ENCODE assay signal across 14 cellular contexts in the genomic region with DNA sequence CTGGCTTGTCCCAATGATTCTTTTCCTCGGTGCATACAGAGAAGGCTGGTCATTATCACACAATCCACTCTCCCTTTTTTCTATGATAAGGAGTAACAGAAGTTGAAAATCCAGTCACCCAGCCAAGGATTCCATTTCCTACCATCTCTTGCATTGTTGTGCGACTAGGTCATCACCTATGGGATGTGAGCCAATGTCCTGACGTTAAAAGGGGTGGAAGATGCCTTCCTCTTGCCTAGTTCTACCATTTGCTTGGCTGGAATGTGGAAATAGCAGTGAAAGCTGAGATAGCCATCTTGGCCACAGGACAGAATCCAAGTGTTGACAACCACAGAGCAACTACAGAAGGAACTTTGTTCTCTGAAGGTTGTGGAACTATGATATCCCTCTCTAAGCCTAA.
A peak's percentile ranks its signal among the peaks of the same experiment; 100 is the strongest.
DNase-seq lines count a peak whose midpoint lies in the region; TF ChIP-seq lines count a peak whose summit lies in the region.
"Had no signal": no experiment of that assay in that cellular context is flagged by ENCODE, and none has a peak within 500 bp of the region (broad histone marks: within the 10 kb centered on the region; RNA-seq: fewer than 3 reads in every experiment).

No MANE protein-coding gene starts in this region.

- H4K20me1 ChIP-seq in osteoblast (ENCODE audit: insufficient read depth, low read length) = no peaks in the 10 kb centered on the region

- no peak for TF ChIP-seq CTCF in RWPE1 (conservative IDR thresholded peaks at IDR 0.05; ENCODE audit: low read depth)
- TF ChIP-seq CTCF in epithelial cell of esophagus (IDR thresholded peaks at IDR 0.05; ENCODE audit: insufficient read depth, low read depth, low read length, missing control alignments) = no peak
- no peak for TF ChIP-seq CTCF in osteoblast (IDR thresholded peaks at IDR 0.05; ENCODE audit: extremely low read depth, low read depth, low read length)

- no peaks in the 10 kb centered on the region for H3K9me3 Mint-ChIP-seq in CD8-positive, alpha-beta memory T cell

- POLR2A ChIA-PET in RWPE1 (lab: Yijun Ruan, JAX; ENCODE audit: low non-redundant PET) = interaction anchor here (0.6 kb wide), 1 partner anchor 126 kb away, joined by 5 read pairs; no protein-coding TSS in a partner anchor
- POLR2A ChIA-PET in CD8-positive, alpha-beta memory T cell (lab: Charles Lee) = no interaction called here

- H3K27ac ChIP-seq in RWPE1 (no peak overlapping the region; the same call in 1 of the 2 replicates), osteoblast (ENCODE audit: low read depth, low read length) (no peak overlapping the region)
- no peak overlapping the region for H3K27ac ChIP-seq in CD8-positive, alpha-beta memory T cell (ENCODE audit: low read depth, low read length)
- H3K27ac ChIP-seq: hepatocyte, neural progenitor cell had no signal

- no peak overlapping the region for H2AFZ ChIP-seq in osteoblast (ENCODE audit: low read length)
- H2AFZ ChIP-seq: hepatocyte, neural progenitor cell had no signal

- no peak overlapping the region for H3K4me3 Mint-ChIP-seq in CD8-positive, alpha-beta memory T cell
- H3K4me3 Mint-ChIP-seq: activated T-helper 17 cell treated with anti-CD3 and anti-CD28 coated beads, Interleukin-2, amount 50 U/mL, for 72 hours; endodermal cell; neural progenitor cell had no signal

- H3K4me2 ChIP-seq in osteoblast (ENCODE audit: insufficient read depth, low read length) = no peak overlapping the region
- H3K4me2 ChIP-seq: hepatocyte, neural progenitor cell had no signal

- H3K79me2 ChIP-seq in osteoblast (ENCODE audit: insufficient read depth, low read length) = no peaks in the 10 kb centered on the region
- H3K79me2 ChIP-seq: hepatocyte had no signal

- CTCF ChIA-PET in RWPE1 (lab: Yijun Ruan, JAX) = interaction anchor here (0.6 kb wide), 1 partner anchor 446 kb away, joined by 3 read pairs; no protein-coding TSS in a partner anchor
- CTCF ChIA-PET in CD8-positive, alpha-beta memory T cell (lab: Charles Lee) = no interaction called here

- H3K27me3 Mint-ChIP-seq in CD8-positive, alpha-beta memory T cell = peaks cover 0 to 4% of the 10 kb centered on the region in 2 donors

- no peaks in the 10 kb centered on the region for H3K36me3 Mint-ChIP-seq in CD8-positive, alpha-beta memory T cell
- H3K36me3 Mint-ChIP-seq: neural progenitor cell had no signal

- H3K4me3 ChIP-seq in epithelial cell of esophagus (ENCODE audit: low read length) (no peak overlapping the region), osteoblast (ENCODE audit: insufficient read depth, low read length) (no peak overlapping the region)
- no peak overlapping the region for H3K4me3 ChIP-seq in CD8-positive, alpha-beta memory T cell (ENCODE audit: low read length)
- H3K4me3 ChIP-seq: hepatocyte, neural progenitor cell had no signal

- no peaks in the 10 kb centered on the region for H3K9me3 ChIP-seq in osteoblast (ENCODE audit: low read depth, low read length)
- H3K9me3 ChIP-seq in CD8-positive, alpha-beta memory T cell (ENCODE audit: low read length) = no peaks in the 10 kb centered on the region
- H3K9me3 ChIP-seq: Caco-2 had no signal

- no peak overlapping the region for H3K27ac Mint-ChIP-seq in CD8-positive, alpha-beta memory T cell
- H3K27ac Mint-ChIP-seq: activated T-helper 17 cell treated with anti-CD3 and anti-CD28 coated beads, Interleukin-2, amount 50 U/mL, for 72 hours; endodermal cell; neural progenitor cell had no signal

- no peaks in the 10 kb centered on the region for H3K36me3 ChIP-seq in osteoblast (ENCODE audit: insufficient read depth, low read length)
- H3K36me3 ChIP-seq in CD8-positive, alpha-beta memory T cell (ENCODE audit: insufficient read depth, low read length) = no peaks in the 10 kb centered on the region
- H3K36me3 ChIP-seq: neural progenitor cell had no signal

- no peaks in the 10 kb centered on the region for H3K27me3 ChIP-seq in osteoblast (ENCODE audit: insufficient read depth, low read length)
- H3K27me3 ChIP-seq in CD8-positive, alpha-beta memory T cell (ENCODE audit: insufficient read depth, low read length, poor library complexity, severe bottlenecking) = no peaks in the 10 kb centered on the region
- H3K27me3 ChIP-seq: hepatocyte, neural progenitor cell had no signal

- H3K4me1 ChIP-seq in osteoblast (ENCODE audit: insufficient read depth, low read length) = peaks cover 4% of the 10 kb centered on the region
- H3K4me1 ChIP-seq in CD8-positive, alpha-beta memory T cell (ENCODE audit: insufficient read depth, low read length) = no peaks in the 10 kb centered on the region
- H3K4me1 ChIP-seq: Caco-2, neural progenitor cell had no signal

- DNase-seq in GM04504 (ENCODE audit: low read depth) = peak; percentile 85
- peak; percentile 78 for DNase-seq in RWPE1 (ENCODE audit: low spot score)
- peak; percentile 81 for DNase-seq in epithelial cell of esophagus (ENCODE audit: low read depth)
- peak; percentile 80 for DNase-seq in osteoblast (ENCODE audit: insufficient read length, low spot score, missing footprints)
- DNase-seq in SW 1271 (lab: John Stamatoyannopoulos, UW) = no peak
- DNase-seq in UCSD-AML1 (lab: John Stamatoyannopoulos, UW; ENCODE audit: unreplicated experiment) = no peak
- DNase-seq in CD8-positive, alpha-beta memory T cell = no peak
- no peak for DNase-seq in NCI-H82 treated with DMSO at 0.1 percent for 48 hours (lab: John Stamatoyannopoulos, UW; ENCODE audit: unreplicated experiment)
- DNase-seq: Caco-2, endodermal cell, T-helper 2 cell had no signal

- no peaks in the 10 kb centered on the region for H3K4me1 Mint-ChIP-seq in CD8-positive, alpha-beta memory T cell
- H3K4me1 Mint-ChIP-seq: activated T-helper 17 cell treated with anti-CD3 and anti-CD28 coated beads, Interleukin-2, amount 50 U/mL, for 72 hours; neural progenitor cell had no signal

Comparison
In these comparisons a context has a peak if more than half of its experiments do, and no peak if none do; other contexts are left out.
1. DNase-seq: peak in GM04504 (single experiment), RWPE1 (single experiment), epithelial cell of esophagus (single experiment) and osteoblast (single experiment); none in SW 1271 (0 of 2), UCSD-AML1 (single experiment), CD8-positive, alpha-beta memory T cell (0 of 5) and NCI-H82 treated with DMSO at 0.1 percent for 48 hours (single experiment).